Comparison of ENCODE assay signal across 16 cellular contexts in the genomic region with DNA sequence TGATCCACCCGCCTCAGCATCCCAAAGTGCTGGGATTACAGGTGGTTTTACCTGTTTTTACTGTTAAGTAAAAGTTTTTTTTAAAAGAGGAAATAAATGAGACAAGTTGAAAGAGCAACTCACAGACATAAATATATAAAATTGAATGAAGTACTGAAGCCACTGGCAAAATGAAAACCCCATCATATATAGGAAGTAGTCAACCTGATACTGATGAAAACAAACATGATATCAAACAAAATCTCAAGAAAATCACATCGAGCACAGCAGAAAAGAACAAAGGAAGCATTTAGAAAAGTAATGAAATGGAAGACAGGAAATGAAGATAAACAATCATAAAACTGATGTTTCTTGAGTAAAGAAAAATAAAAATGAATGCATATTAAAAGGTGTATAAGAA. TPM values are rescaled to one million over a fixed set of nuclear protein-coding genes. Genes with fewer than 3 reads are reported as not detected.
DNase-seq lines count a peak whose midpoint lies in the region; ATAC-seq and TF ChIP-seq lines count a peak whose summit lies in the region.
"Had no signal": no experiment of that assay in that cellular context is flagged by ENCODE, and none has a peak within 500 bp of the region (broad histone marks: within the 10 kb centered on the region; RNA-seq: fewer than 3 reads in every experiment).

No MANE protein-coding gene starts in this region.

- no peak overlapping the region for H2AFZ ChIP-seq in SU-DHL-6 (ENCODE audit: low read depth, low read length, severe bottlenecking)

- peaks cover 27% of the 10 kb centered on the region for H4K20me1 ChIP-seq in SU-DHL-6 (ENCODE audit: low read depth, low read length)

- H3F3A ChIP-seq in SU-DHL-6 (ENCODE audit: insufficient read depth), result peaks cover 21% of the 10 kb centered on the region

- H3K36me3 ChIP-seq in SU-DHL-6 (ENCODE audit: low read length) (peaks cover 5% of the 10 kb centered on the region; the same call in 1 of the 2 replicates), skeletal muscle tissue (ENCODE audit: control insufficient read depth in 3 of 3, insufficient read depth in 3 of 3, low read length in 3 of 3) (no peaks in the 10 kb centered on the region), vagina (no peaks in the 10 kb centered on the region)
- H3K36me3 ChIP-seq in effector memory CD4-positive, alpha-beta T cell (ENCODE audit: control insufficient read depth, insufficient read depth, low read length), result no peaks in the 10 kb centered on the region
- H3K36me3 ChIP-seq: cardiac muscle cell, lower lobe of right lung, stomach, uterus had no signal

- peaks cover 24% of the 10 kb centered on the region for H3K4me1 ChIP-seq in effector memory CD4-positive, alpha-beta T cell (ENCODE audit: control insufficient read depth, insufficient read depth, low read length, poor library complexity, severe bottlenecking)
- peaks cover 29 to 39% (median 29%) of the 10 kb centered on the region in 3 donors for H3K4me1 ChIP-seq in skeletal muscle tissue (ENCODE audit: control insufficient read depth in 3 of 3, insufficient read depth in 3 of 3, low read length in 3 of 3)
- peaks cover 53% of the 10 kb centered on the region for H3K4me1 ChIP-seq in vagina
- H3K4me1 ChIP-seq: uterus had no signal

- TF ChIP-seq CTCF in SU-DHL-6 (IDR thresholded peaks at IDR 0.05; ENCODE audit: insufficient read depth, low read length, poor library complexity, severe bottlenecking) (no peak), vagina (IDR thresholded peaks at IDR 0.05) (no peak)

- H3K4me3 ChIP-seq in SU-DHL-6 (ENCODE audit: insufficient read depth, low read length, poor library complexity, severe bottlenecking), result no peak overlapping the region
- H3K4me3 ChIP-seq in effector memory CD4-positive, alpha-beta T cell (ENCODE audit: insufficient read depth, low read depth, low read length, poor library complexity, severe bottlenecking), result no peak overlapping the region
- no peak overlapping the region for H3K4me3 ChIP-seq in skeletal muscle tissue (ENCODE audit: low read length in 3 of 3)
- no peak overlapping the region for H3K4me3 ChIP-seq in vagina
- H3K4me3 ChIP-seq: cardiac muscle cell, lower lobe of right lung, stomach, uterus had no signal

- H3K9me3 Mint-ChIP-seq in activated T-cell treated with anti-CD3 and anti-CD28 coated beads, Interleukin-2, amount 50 U/mL, for 4 hours, result no peaks in the 10 kb centered on the region
- H3K9me3 Mint-ChIP-seq: nephron had no signal

- H3K27me3 ChIP-seq in SU-DHL-6 (ENCODE audit: low read length) (no peaks in the 10 kb centered on the region), skeletal muscle tissue (ENCODE audit: control insufficient read depth in 3 of 3, insufficient read depth in 3 of 3, low read length in 3 of 3) (no peaks in the 10 kb centered on the region), vagina (no peaks in the 10 kb centered on the region)
- H3K27me3 ChIP-seq in effector memory CD4-positive, alpha-beta T cell (replicated peaks; ENCODE audit: control insufficient read depth, insufficient read depth, low read length, poor library complexity, severe bottlenecking), result no peaks in the 10 kb centered on the region
- H3K27me3 ChIP-seq: cardiac muscle cell, stomach, uterus had no signal

- H3K9me2 ChIP-seq in SU-DHL-6 (replicated peaks; ENCODE audit: insufficient read depth, low read length), result no peaks in the 10 kb centered on the region

- H3K9ac ChIP-seq in SU-DHL-6 (ENCODE audit: low read length) (peak overlapping the region; percentile 16; the same call in 1 of the 2 replicates), skeletal muscle tissue (ENCODE audit: low read depth in 1 of 3, low read length in 3 of 3) (peak overlapping the region in 2 of 3 donors; percentile 23 to 72)

- peaks cover 2% of the 10 kb centered on the region for H3K36me3 Mint-ChIP-seq in activated T-cell treated with anti-CD3 and anti-CD28 coated beads, Interleukin-2, amount 50 U/mL, for 4 hours (ENCODE audit: insufficient read depth)

- peak overlapping the region; percentile 44; the same call in 1 of the 2 replicates for H3K27ac ChIP-seq in SU-DHL-6 (ENCODE audit: low read depth, low read length)
- H3K27ac ChIP-seq in effector memory CD4-positive, alpha-beta T cell (ENCODE audit: insufficient read depth, low read length, poor library complexity, severe bottlenecking), result peak overlapping the region; percentile 7
- peak overlapping the region; percentile 30 for H3K27ac ChIP-seq in skeletal muscle tissue (ENCODE audit: low read depth, low read length)
- H3K27ac ChIP-seq in vagina, result no peak overlapping the region
- H3K27ac ChIP-seq: lower lobe of right lung, stomach, uterus had no signal

- ATAC-seq in activated T-cell treated with anti-CD3 and anti-CD28 coated beads, Interleukin-2, amount 50 U/mL, for 4 hours, result peak in 1 of 2 donors; percentile 35
- ATAC-seq in GM19351 (IDR thresholded peaks at IDR 0.05; ENCODE audit: unreplicated experiment), result no peak
- ATAC-seq: lower lobe of right lung, SK-N-SH treated with all-trans-retinoic acid at 6 μM for 48 hours had no signal

- H3K9me3 ChIP-seq in SU-DHL-6 (ENCODE audit: insufficient read depth, low read length) (no peaks in the 10 kb centered on the region), skeletal muscle tissue (ENCODE audit: control insufficient read depth in 3 of 3, low read length in 3 of 3) (no peaks in the 10 kb centered on the region), vagina (no peaks in the 10 kb centered on the region)
- no peaks in the 10 kb centered on the region for H3K9me3 ChIP-seq in effector memory CD4-positive, alpha-beta T cell (ENCODE audit: control insufficient read depth, low read length)
- H3K9me3 ChIP-seq: lower lobe of right lung, stomach, uterus had no signal

- H3K4me3 Mint-ChIP-seq in activated T-cell treated with anti-CD3 and anti-CD28 coated beads, Interleukin-2, amount 50 U/mL, for 4 hours, result peak overlapping the region; percentile 55
- H3K4me3 Mint-ChIP-seq: nephron had no signal

- TF ChIP-seq POLR2A in vagina (IDR thresholded peaks at IDR 0.05), result no peak

- H3K4me2 ChIP-seq in SU-DHL-6 (ENCODE audit: low read depth, low read length, poor library complexity, severe bottlenecking), result peak overlapping the region; percentile 41

- peaks cover 100% of the 10 kb centered on the region for H3K79me2 ChIP-seq in SU-DHL-6 (ENCODE audit: insufficient read depth, low read length)

- H3K4me1 Mint-ChIP-seq in activated T-cell treated with anti-CD3 and anti-CD28 coated beads, Interleukin-2, amount 50 U/mL, for 4 hours (ENCODE audit: low read depth), result peaks cover 56% of the 10 kb centered on the region

- H3K27me3 Mint-ChIP-seq in activated T-cell treated with anti-CD3 and anti-CD28 coated beads, Interleukin-2, amount 50 U/mL, for 4 hours (ENCODE audit: low read depth), result no peaks in the 10 kb centered on the region

- DNase-seq in activated T-cell treated with anti-CD3 and anti-CD28 coated beads, Interleukin-2, amount 50 U/mL, for 4 hours, result no peak
- DNase-seq in activated T-cell treated with anti-CD3 and anti-CD28 coated beads for 4 hours (no peak), NCI-H1930 (lab: John Stamatoyannopoulos, UW) (no peak), vagina (ENCODE audit: extremely low spot score in 2 of 2) (no peak)
- no peak for DNase-seq in effector memory CD4-positive, alpha-beta T cell
- DNase-seq: effector CD8-positive, alpha-beta T cell; lower lobe of right lung; NCI-H1436 treated with DMSO at 0.1 percent for 48 hours; stomach; uterus had no signal

- intact Hi-C loops in vagina (cut with DNase I), result no loop called here

RNA-seq across cellular contexts. Expression of gene UBE2G1, which starts 31.7 kb away (rescaled TPM):
- 10 to 100 TPM; 71.3 to 73.0 (median 72.2) TPM for total RNA-seq in activated T-cell treated with anti-CD3 and anti-CD28 coated beads, Interleukin-2, amount 50 U/mL, for 4 hours
- total RNA-seq in skeletal muscle tissue (49.1 TPM), vagina (45.4 TPM)
